ENCODE assay signal across 8 cellular contexts in genomic region chr2:143686585-143687164, GRCh38.
DNase-seq lines count a peak whose midpoint lies in the region; ATAC-seq, FAIRE-seq and TF ChIP-seq lines count a peak whose summit lies in the region.

No MANE protein-coding gene starts in this region.

- no peak overlapping the region for H3K27ac Mint-ChIP-seq in nephron progenitor cell

- no peaks in the 10 kb centered on the region for H3K9me3 Mint-ChIP-seq in nephron progenitor cell

- DNase-seq in BJ (ENCODE audit: low read depth), result no peak
- no peak for DNase-seq in GM18507 (ENCODE audit: extremely low spot score, insufficient read length, low read depth)
- peak; percentile 14 to 65 for DNase-seq in NCI-H526 (lab: John Stamatoyannopoulos, UW)
- peak; percentile 70 for DNase-seq in dermis blood vessel endothelial cell
- no peak for DNase-seq in nephron progenitor cell
- no peak for DNase-seq in effector CD8-positive, alpha-beta T cell (lab: John Stamatoyannopoulos, UW)

- CTCF ChIA-PET in BJ (lab: Yijun Ruan, JAX), result interaction anchor here (0.7 to 1.0 kb wide), 5 partner anchors 8 to 43 kb away, joined by 3 to 7 read pairs (median 3); no protein-coding TSS in a partner anchor

- H3K4me1 Mint-ChIP-seq in nephron progenitor cell, result peaks cover 34% of the 10 kb centered on the region

- H3K36me3 ChIP-seq in BJ (ENCODE audit: control insufficient read depth, insufficient read depth, low read length), result no peaks in the 10 kb centered on the region

- peak; percentile 33 for FAIRE-seq in GM18507 (lab: Jason Lieb, UNC)

- no peaks in the 10 kb centered on the region for H3K27me3 Mint-ChIP-seq in nephron progenitor cell (ENCODE audit: low read depth, poor library complexity)

- no peaks in the 10 kb centered on the region for H3K27me3 ChIP-seq in BJ (ENCODE audit: control insufficient read depth, insufficient read depth, low read length)

- ATAC-seq in GM21737 (IDR thresholded peaks at IDR 0.05; ENCODE audit: unreplicated experiment) (no peak), HG02588 (IDR thresholded peaks at IDR 0.05; ENCODE audit: unreplicated experiment) (no peak)

- no peak overlapping the region for H3K4me3 ChIP-seq in BJ (ENCODE audit: low read depth, low read length)

- TF ChIP-seq CTCF in BJ (IDR thresholded peaks at IDR 0.05; ENCODE audit: insufficient read depth, low read depth, low read length) (peak; percentile 58), nephron progenitor cell (IDR thresholded peaks at IDR 0.05) (peak; percentile 50)

- H3K4me3 Mint-ChIP-seq in nephron progenitor cell, result no peak overlapping the region

- POLR2A ChIA-PET in BJ (lab: Charles Lee), result no interaction called here

- H3K36me3 Mint-ChIP-seq in nephron progenitor cell (ENCODE audit: low read depth), result no peaks in the 10 kb centered on the region

Comparison
In these comparisons a context has a peak if more than half of its experiments do, and no peak if none do; other contexts are left out.
1. DNase-seq: peak in NCI-H526 (2 of 2) and dermis blood vessel endothelial cell (single experiment); none in BJ (single experiment), GM18507 (single experiment), nephron progenitor cell (single experiment) and effector CD8-positive, alpha-beta T cell (single experiment).